35 cellular contexts compared by ENCODE assay signal in the genomic region with DNA sequence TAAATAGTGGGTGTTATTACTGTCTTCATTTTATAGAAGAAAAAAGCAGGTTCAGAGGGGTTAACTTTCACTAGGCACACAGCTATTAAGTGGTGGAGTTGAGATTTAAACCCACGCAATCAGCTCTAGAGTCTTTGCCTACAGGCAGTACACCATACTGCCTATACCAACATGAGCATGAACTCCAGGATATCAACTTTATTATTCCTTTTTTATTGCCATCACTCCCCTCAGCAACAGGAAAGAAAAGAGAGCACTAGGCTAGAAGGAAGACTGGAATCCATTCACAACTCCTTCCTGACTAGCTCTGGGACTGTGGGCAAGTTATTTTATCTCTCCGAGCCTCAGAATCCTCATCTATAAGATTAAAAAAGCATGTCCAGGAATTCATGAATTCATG. TPM values are rescaled to one million over a fixed set of nuclear protein-coding genes. Genes with fewer than 3 reads are reported as not detected.
"Had no signal": no experiment of that assay in that cellular context is flagged by ENCODE, and none has a peak within 500 bp of the region (broad histone marks: within the 10 kb centered on the region; RNA-seq: fewer than 3 reads in every experiment).

No MANE protein-coding gene starts in this region.

- DNase-seq: activated B cell treated with CpG ODN at 0.5 μM for 24 hours; activated CD4-positive, alpha-beta T cell treated with anti-CD3 and anti-CD28 coated beads for 48 hours; activated CD4-positive, alpha-beta T cell treated with anti-CD3 and anti-CD28 coated beads, Interleukin-2, amount 50 U/mL, for 1 hour; activated CD4-positive, alpha-beta T cell treated with anti-CD3 and anti-CD28 coated beads, Interleukin-2, amount 50 U/mL, for 48 hours; activated CD8-positive, alpha-beta memory T cell treated with anti-CD3 and anti-CD28 coated beads for 24 hours; activated CD8-positive, alpha-beta T cell treated with anti-CD3 and anti-CD28 coated beads for 36 hours; activated effector memory CD4-positive, alpha-beta T cell treated with Interleukin-2 at 50 U/mL for 16 hours; activated gamma-delta T cell treated with Interleukin-2 at 50 U/mL for 16 hours; activated naive CD4-positive, alpha-beta T cell treated with anti-CD3 and anti-CD28 coated beads, Interleukin-2, amount 50 U/mL, for 16 hours; activated naive CD4-positive, alpha-beta T cell treated with Interleukin-2 at 50 U/mL for 16 hours; activated T-cell treated with anti-CD3 and anti-CD28 coated beads, Interleukin-2, amount 50 U/mL, for 4 hours; amniotic stem cell; anterior cingulate cortex; brain microvascular endothelial cell; cortex of kidney; dermis blood vessel endothelial cell; effector CD4-positive, alpha-beta T cell; effector memory CD8-positive, alpha-beta T cell; esophagus squamous epithelium; foreskin melanocyte; heart right ventricle; T1000 had no signal

- H3K27me3 ChIP-seq: brain microvascular endothelial cell, esophagus squamous epithelium, gastroesophageal sphincter, heart right ventricle had no signal

- H3K9me3 ChIP-seq: gastroesophageal sphincter had no signal

- ATAC-seq: activated CD4-positive, CD25-positive, alpha-beta regulatory T cell treated with anti-CD3 and anti-CD28 coated beads, Interleukin-2, amount 50 U/mL, for 24 hours; activated CD8-positive, alpha-beta T cell treated with anti-CD3 and anti-CD28 coated beads for 36 hours; activated T-cell treated with anti-CD3 and anti-CD28 coated beads, Interleukin-2, amount 50 U/mL, for 4 hours; activated T-helper 17 cell treated with anti-CD3 and anti-CD28 coated beads, Interleukin-2, amount 50 U/mL, for 72 hours; effector memory CD8-positive, alpha-beta T cell; gastroesophageal sphincter had no signal

- H3K4me1 ChIP-seq: esophagus squamous epithelium had no signal

- H3K27ac ChIP-seq: brain microvascular endothelial cell, esophagus squamous epithelium, heart right ventricle, WERI-Rb-1 had no signal

- H3K36me3 ChIP-seq: brain microvascular endothelial cell, esophagus squamous epithelium, gastroesophageal sphincter, heart right ventricle, WERI-Rb-1 had no signal

- H3K4me3 ChIP-seq: esophagus squamous epithelium, gastroesophageal sphincter, heart right ventricle had no signal

RNA-seq across cellular contexts. Expression of gene FSHB, which starts 58.7 kb away (rescaled TPM):
- total RNA-seq: activated B cell treated with CpG ODN at 0.5 μM for 24 hours; activated CD8-positive, alpha-beta T cell treated with anti-CD3 and anti-CD28 coated beads for 36 hours; activated T-cell treated with anti-CD3 and anti-CD28 coated beads, Interleukin-2, amount 50 U/mL, for 4 hours; activated T-helper 17 cell treated with anti-CD3 and anti-CD28 coated beads, Interleukin-2, amount 50 U/mL, for 72 hours; astrocyte; bronchial epithelial cell; cardiac septum; cerebellum; dermis blood vessel endothelial cell; esophagus squamous epithelium; fibroblast of lung; fibroblast of villous mesenchyme; gastroesophageal sphincter; glomerular endothelial cell; heart right ventricle had no signal
- polyA plus RNA-seq: adipose tissue, esophagus, fibroblast of lung, heart right ventricle had no signal
